Comparison of ENCODE assay signal across 19 cellular contexts in genomic region chr5:171849585-171850353, GRCh38.
"Had no signal": no experiment of that assay in that cellular context is flagged by ENCODE, and none has a peak within 500 bp of the region (broad histone marks: within the 10 kb centered on the region; RNA-seq: fewer than 3 reads in every experiment).

No MANE protein-coding gene starts in this region.

- DNase-seq: activated CD4-positive, alpha-beta T cell treated with anti-CD3 and anti-CD28 coated beads for 36 hours; activated CD4-positive, CD25-positive, alpha-beta regulatory T cell; activated CD8-positive, alpha-beta memory T cell treated with anti-CD3 and anti-CD28 coated beads, Interleukin-2, amount 10 ng/mL, durations not matched to agents 7 days and 5 days; activated CD8-positive, alpha-beta T cell treated with anti-CD3 and anti-CD28 coated beads, Interleukin-2, amount 10 ng/mL, durations not matched to agents 7 days and 5 days; activated naive CD4-positive, alpha-beta T cell; activated T-cell treated with anti-CD3 and anti-CD28 coated beads, Interleukin-2, amount 50 U/mL, for 72 hours; cerebellar nuclear complex; dorsolateral prefrontal cortex; effector memory CD4-positive, alpha-beta T cell; hippocampal formation; kidney; naive B cell; stimulated activated CD4-positive, alpha-beta T cell treated with anti-CD3 and anti-CD28 coated beads, Interleukin-2, amount 100 ng/mL, for 48 hours; stimulated activated naive CD4-positive, alpha-beta T cell treated with Interleukin-2 at 50 U/mL for 16 hours had no signal

- H3K27ac ChIP-seq: dorsolateral prefrontal cortex, parathyroid adenoma, psoas muscle, uterus had no signal

- H3K4me3 ChIP-seq: coronary artery, dorsolateral prefrontal cortex, psoas muscle, uterus had no signal

- ATAC-seq: activated CD4-positive, alpha-beta T cell treated with anti-CD3 and anti-CD28 coated beads for 36 hours; activated CD8-positive, alpha-beta memory T cell treated with anti-CD3 and anti-CD28 coated beads, Interleukin-2, amount 10 ng/mL, durations not matched to agents 7 days and 5 days; activated CD8-positive, alpha-beta T cell treated with anti-CD3 and anti-CD28 coated beads, Interleukin-2, amount 10 ng/mL, durations not matched to agents 7 days and 5 days; activated naive CD4-positive, alpha-beta T cell treated with anti-CD3 and anti-CD28 coated beads, Interleukin-2, amount 50 U/mL, for 72 hours; activated T-cell treated with anti-CD3 and anti-CD28 coated beads, Interleukin-2, amount 50 U/mL, for 72 hours had no signal

- H2AFZ ChIP-seq: parathyroid adenoma had no signal

- H3K9ac ChIP-seq: parathyroid adenoma had no signal

- H3K4me1 ChIP-seq: parathyroid adenoma, psoas muscle, uterus had no signal

- H3K9me3 ChIP-seq: psoas muscle, uterus had no signal

- H3K27me3 ChIP-seq: dorsolateral prefrontal cortex, uterus had no signal

- H3K36me3 ChIP-seq: uterus had no signal
